Comparison of ENCODE assay signal across 15 cellular contexts in the genomic region with DNA sequence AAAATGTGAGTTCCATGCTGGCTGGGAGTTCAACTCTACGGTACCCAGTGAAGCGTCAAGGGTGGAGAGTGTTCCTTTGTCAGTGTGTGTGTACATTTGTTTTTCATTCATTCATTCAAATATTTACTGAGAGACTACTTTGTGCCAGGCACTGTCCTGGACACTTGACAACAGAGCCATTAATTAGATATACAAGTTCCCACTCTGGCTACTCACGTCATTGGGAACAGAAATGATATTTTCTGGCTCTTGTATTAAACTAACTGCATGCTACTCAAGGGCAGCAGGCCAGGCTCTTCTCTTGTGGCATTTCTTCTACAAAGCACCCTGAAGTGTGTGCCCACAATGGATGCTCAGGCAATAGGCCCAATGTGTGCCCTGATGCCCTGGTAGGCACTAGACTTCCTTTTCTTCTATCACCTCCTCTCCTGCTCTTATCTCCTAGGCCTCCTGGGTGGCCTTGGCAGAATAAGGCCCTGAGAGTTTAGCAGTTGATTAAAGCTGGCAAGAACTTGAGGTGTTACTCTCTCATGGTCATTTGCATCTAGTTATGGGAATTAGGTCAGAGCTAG. TPM values are rescaled to one million over a fixed set of nuclear protein-coding genes. Genes with fewer than 3 reads are reported as not detected.
A peak's percentile ranks its signal among the peaks of the same experiment; 100 is the strongest.
DNase-seq lines count a peak whose midpoint lies in the region; ATAC-seq and TF ChIP-seq lines count a peak whose summit lies in the region.
"Had no signal": no experiment of that assay in that cellular context is flagged by ENCODE, and none has a peak within 500 bp of the region (broad histone marks: within the 10 kb centered on the region; RNA-seq: fewer than 3 reads in every experiment).

No MANE protein-coding gene starts in this region.

- in situ Hi-C loops in Panc1 (cut with HindIII; ENCODE audit: low pct_unique_long_range_greater_than_20kb, low sequenced_read_pairs) = no loop called here

- intact Hi-C loops in Panc1 (cut with micrococcal nuclease; ENCODE audit: unreplicated experiment) = no loop called here
- intact Hi-C loops in right cardiac atrium (cut with DNase I) = no loop called here

- H3K27me3 ChIP-seq in Panc1 (ENCODE audit: control insufficient read depth, insufficient read depth, low read length) (no peaks in the 10 kb centered on the region), right cardiac atrium (ENCODE audit: control insufficient read depth, insufficient read depth) (no peaks in the 10 kb centered on the region), subcutaneous abdominal adipose tissue (ENCODE audit: control insufficient read depth in 5 of 5, insufficient read depth in 4 of 5, low read length in 5 of 5) (no peaks in the 10 kb centered on the region), WERI-Rb-1 (ENCODE audit: insufficient read depth, low read depth, severe bottlenecking) (no peaks in the 10 kb centered on the region)
- H3K27me3 ChIP-seq: sigmoid colon had no signal

- POLR2A ChIA-PET in Panc1 (lab: Charles Lee) = interaction anchor here (0.6 kb wide), 1 partner anchor 310 kb away, joined by 3 read pairs; no protein-coding TSS in a partner anchor

- no peak overlapping the region for H3K4me3 ChIP-seq in Panc1 (ENCODE audit: low read depth in 2 of 2, low read length in 2 of 2)
- no peak overlapping the region for H3K4me3 ChIP-seq in right cardiac atrium (ENCODE audit: low read length)
- no peak overlapping the region for H3K4me3 ChIP-seq in subcutaneous abdominal adipose tissue (ENCODE audit: low read depth in 1 of 5, low read length in 5 of 5)
- H3K4me3 ChIP-seq in WERI-Rb-1 (ENCODE audit: low read depth, low read length) = no peak overlapping the region
- H3K4me3 ChIP-seq: sigmoid colon had no signal

- H3K27ac ChIP-seq in Panc1 (ENCODE audit: low read length) = peak overlapping the region; percentile 86
- peak overlapping the region; percentile 72 for H3K27ac ChIP-seq in right cardiac atrium (ENCODE audit: low read length)
- H3K27ac ChIP-seq in subcutaneous abdominal adipose tissue (ENCODE audit: low read depth, low read length) = peak overlapping the region; percentile 87
- H3K27ac ChIP-seq in WERI-Rb-1 = no peak overlapping the region

- H3K36me3 ChIP-seq in Panc1 (ENCODE audit: control insufficient read depth, insufficient read depth, low read length) = no peaks in the 10 kb centered on the region
- H3K36me3 ChIP-seq in subcutaneous abdominal adipose tissue (ENCODE audit: control insufficient read depth in 5 of 5, insufficient read depth in 5 of 5, low read length in 5 of 5) = peaks cover 0 to 2% (median 0%) of the 10 kb centered on the region in 5 donors
- H3K36me3 ChIP-seq in WERI-Rb-1 = no peaks in the 10 kb centered on the region
- H3K36me3 ChIP-seq: sigmoid colon had no signal

- CTCF ChIA-PET in Panc1 (lab: Charles Lee) = no interaction called here

- no TSS peak for BruUV-seq in Panc1 (replicated peaks; lab: Mats Ljungman, UMichigan)

- WGBS in right cardiac atrium = 66% methylated on average over 3 of the region's 3 CpGs

- DNase-seq in SHP77 treated with DMSO at 0.1 percent for 48 hours (lab: John Stamatoyannopoulos, UW) (peak; percentile 31), SHP77 (lab: John Stamatoyannopoulos, UW) (no peak), Panc1 (ENCODE audit: low read depth, low spot score) (no peak), right cardiac atrium (peak; percentile 50 to 84 (median 55)), WERI-Rb-1 (no peak)
- DNase-seq: activated CD8-positive, alpha-beta T cell treated with anti-CD3 and anti-CD28 coated beads for 36 hours; effector CD8-positive, alpha-beta T cell; naive thymus-derived CD8-positive, alpha-beta T cell; NCI-H1417; NCI-H526; RPMI8226 had no signal

- H3K9ac ChIP-seq in subcutaneous abdominal adipose tissue (ENCODE audit: low read length in 5 of 5) = peak overlapping the region in 3 of 5 donors; percentile 9 to 31 (median 13)

- H3K9me3 ChIP-seq in Panc1 (ENCODE audit: control insufficient read depth, insufficient read depth, low read depth, low read length) (no peaks in the 10 kb centered on the region), right cardiac atrium (ENCODE audit: control insufficient read depth, low read length) (no peaks in the 10 kb centered on the region), subcutaneous abdominal adipose tissue (ENCODE audit: control insufficient read depth in 5 of 5, low read length in 5 of 5) (no peaks in the 10 kb centered on the region), WERI-Rb-1 (ENCODE audit: severe bottlenecking) (no peaks in the 10 kb centered on the region)
- H3K9me3 ChIP-seq: sigmoid colon had no signal

- TF ChIP-seq CTCF in Panc1 (IDR thresholded peaks at IDR 0.05) = no peak
- TF ChIP-seq CTCF in WERI-Rb-1 (IDR thresholded peaks at IDR 0.05; ENCODE audit: low read depth, low read length) = no peak

- ATAC-seq in Panc1 = no peak
- ATAC-seq in right cardiac atrium = peak; percentile 47 to 66
- no peak for ATAC-seq in GM19023 (IDR thresholded peaks at IDR 0.05; ENCODE audit: unreplicated experiment)
- ATAC-seq in HG02678 (IDR thresholded peaks at IDR 0.05; ENCODE audit: unreplicated experiment) = no peak
- ATAC-seq: activated CD8-positive, alpha-beta T cell treated with anti-CD3 and anti-CD28 coated beads for 36 hours; naive thymus-derived CD8-positive, alpha-beta T cell had no signal

- H3K4me1 ChIP-seq in Panc1 (ENCODE audit: control insufficient read depth, insufficient read depth, low read length) (peaks cover 45% of the 10 kb centered on the region), right cardiac atrium (ENCODE audit: control insufficient read depth, insufficient read depth, low read length) (peaks cover 15% of the 10 kb centered on the region), subcutaneous abdominal adipose tissue (ENCODE audit: control insufficient read depth in 5 of 5, insufficient read depth in 5 of 5, low read length in 5 of 5) (peaks cover 12 to 46% (median 39%) of the 10 kb centered on the region in 5 donors)

RNA-seq across cellular contexts. Expression of gene SMAD3, which starts 14.2 kb away (rescaled TPM):
- 394 TPM for total RNA-seq in Panc1 (2021; ENCODE audit: unreplicated experiment)
- polyA plus RNA-seq in Panc1 (2012; ENCODE audit: insufficient read length) = 255 TPM
- 10 to 100 TPM; 29.2 to 40.5 (median 30.5) TPM for total RNA-seq in right cardiac atrium
- 9.9 TPM for polyA plus RNA-seq in right cardiac atrium

Comparison
In these comparisons a context has a peak if more than half of its experiments do, and no peak if none do; other contexts are left out.
1. DNase-seq: peak in SHP77 treated with DMSO at 0.1 percent for 48 hours (single experiment) and right cardiac atrium (3 of 3); none in SHP77 (0 of 2), Panc1 (single experiment) and WERI-Rb-1 (single experiment).
2. ATAC-seq: peak in right cardiac atrium (2 of 2); none in Panc1 (single experiment), GM19023 (single experiment) and HG02678 (single experiment).